In genomic region chr3:123610331-123610730, GRCh38 we compare ENCODE assay signal across 11 cellular contexts. TPM values are rescaled to one million over a fixed set of nuclear protein-coding genes. Genes with fewer than 3 reads are reported as not detected.
DNase-seq lines count a peak whose midpoint lies in the region; ATAC-seq and TF ChIP-seq lines count a peak whose summit lies in the region.
"Had no signal": no experiment of that assay in that cellular context is flagged by ENCODE, and none has a peak within 500 bp of the region (broad histone marks: within the 10 kb centered on the region; RNA-seq: fewer than 3 reads in every experiment).

No MANE protein-coding gene starts in this region.

- H3K9me2 ChIP-seq in hepatocyte (replicated peaks; ENCODE audit: insufficient read depth): no peaks in the 10 kb centered on the region

- H2AFZ ChIP-seq in hepatocyte: no peak overlapping the region

- H3K27me3 ChIP-seq in BE2C (no peaks in the 10 kb centered on the region), hepatocyte (no peaks in the 10 kb centered on the region)

- TF ChIP-seq CTCF in BE2C (IDR thresholded peaks at IDR 0.05; ENCODE audit: low read depth, low read length): no peak
- TF ChIP-seq CTCF in foreskin fibroblast (IDR thresholded peaks at IDR 0.05; ENCODE audit: low read depth, low read length): no peak
- no peak for TF ChIP-seq CTCF in hepatocyte (IDR thresholded peaks at IDR 0.05; ENCODE audit: poor library complexity)

- DNase-seq in BE2C: peak; percentile 80
- peak; percentile 60 for DNase-seq in NCI-H524 treated with DMSO at 0.1 percent for 48 hours (lab: John Stamatoyannopoulos, UW)
- DNase-seq in foreskin fibroblast: no peak
- no peak for DNase-seq in hepatocyte (ENCODE audit: low spot score)
- no peak for DNase-seq in GM19240 (ENCODE audit: insufficient read length, low spot score)
- DNase-seq: activated CD4-positive, alpha-beta T cell treated with anti-CD3 and anti-CD28 coated beads for 1 hour; anterior cingulate cortex had no signal

- H3K4me1 ChIP-seq in BE2C: peaks cover 3% of the 10 kb centered on the region; the same call in 1 of the 2 replicates
- H3K4me1 ChIP-seq in hepatocyte (ENCODE audit: insufficient read depth): peaks cover 15% of the 10 kb centered on the region

- no peak overlapping the region for H3K27ac ChIP-seq in hepatocyte

- H3K79me2 ChIP-seq in hepatocyte: peaks cover 3% of the 10 kb centered on the region

- peak; percentile 61 for ATAC-seq in GM19328 (IDR thresholded peaks at IDR 0.05; ENCODE audit: unreplicated experiment)
- peak; percentile 80 for ATAC-seq in HG03103 (IDR thresholded peaks at IDR 0.05; ENCODE audit: low read depth, unreplicated experiment)
- ATAC-seq in GM19035 (IDR thresholded peaks at IDR 0.05; ENCODE audit: unreplicated experiment): no peak
- ATAC-seq: stimulated activated effector memory CD8-positive, alpha-beta T cell treated with anti-CD3 and anti-CD28 coated beads, Interleukin-12 subunit alpha, Interleukin-12 subunit beta, amount 100 ng/mL, for 72 hours had no signal

- no peak overlapping the region for H3K4me2 ChIP-seq in hepatocyte

- no peaks in the 10 kb centered on the region for H3K9me3 ChIP-seq in BE2C
- no peaks in the 10 kb centered on the region for H3K9me3 ChIP-seq in hepatocyte (ENCODE audit: low read depth)

- 94% methylated on average over 3 of the region's 3 CpGs for whole genome bisulfite sequencing in hepatocyte (ENCODE audit: low lambda C conversion rate, missing lambda C conversion rate)

- peaks cover 7% of the 10 kb centered on the region for H3K36me3 ChIP-seq in BE2C
- no peaks in the 10 kb centered on the region for H3K36me3 ChIP-seq in hepatocyte (replicated peaks; ENCODE audit: insufficient read depth, low read depth)

- no peaks in the 10 kb centered on the region for H4K20me1 ChIP-seq in hepatocyte (ENCODE audit: insufficient read depth, poor library complexity, severe bottlenecking)

- H3K4me3 ChIP-seq in BE2C (ENCODE audit: low read depth, low read length) (no peak overlapping the region), foreskin fibroblast (ENCODE audit: low read depth in 1 of 2, low read length in 2 of 2) (no peak overlapping the region), hepatocyte (no peak overlapping the region)

RNA-seq across cellular contexts. Expression of gene HACD2, which starts 25.5 kb away (rescaled TPM):
- 42.2 TPM for polyA plus RNA-seq in BE2C (2012; ENCODE audit: insufficient read depth, insufficient read length, low read depth)
- 64.3 and 70.1 TPM in 2 replicates for total RNA-seq in hepatocyte
- 26.5 and 31.8 TPM in 2 replicates for polyA plus RNA-seq in hepatocyte

Comparison
In these comparisons a context has a peak if more than half of its experiments do, and no peak if none do; other contexts are left out.
1. DNase-seq: peak in BE2C (single experiment) and NCI-H524 treated with DMSO at 0.1 percent for 48 hours (single experiment); none in foreskin fibroblast (0 of 2), hepatocyte (single experiment) and GM19240 (single experiment).